ENCODE assay signal across 8 cellular contexts in genomic region chr7:128860158-128861073, GRCh38.
DNase-seq lines count a peak whose midpoint lies in the region; ATAC-seq and TF ChIP-seq lines count a peak whose summit lies in the region.
"Had no signal": no experiment of that assay in that cellular context is flagged by ENCODE, and none has a peak within 500 bp of the region (broad histone marks: within the 10 kb centered on the region; RNA-seq: fewer than 3 reads in every experiment).

No MANE protein-coding gene starts in this region.

- no peak for ATAC-seq in GM18502 (IDR thresholded peaks at IDR 0.05; ENCODE audit: poor library complexity, unreplicated experiment)
- no peak for ATAC-seq in GM21528 (IDR thresholded peaks at IDR 0.05; ENCODE audit: low FRiP score, unreplicated experiment)
- ATAC-seq in HG02642 (IDR thresholded peaks at IDR 0.05; ENCODE audit: poor library complexity, unreplicated experiment): no peak

- TF ChIP-seq CTCF in GM06990 (IDR thresholded peaks at IDR 0.05; ENCODE audit: insufficient read depth, low read length, poor library complexity, severe bottlenecking) (peak; percentile 22), retinal pigment epithelial cell (conservative IDR thresholded peaks at IDR 0.05; ENCODE audit: low read depth, low read length) (peak; percentile 37)

- no peaks in the 10 kb centered on the region for H3K27me3 ChIP-seq in GM06990 (replicated peaks; ENCODE audit: control insufficient read depth, insufficient read depth, low read length)
- H3K27me3 ChIP-seq: MG63 had no signal

- TF ChIP-seq POLR2A in erythroblast (IDR thresholded peaks at IDR 0.05; ENCODE audit: low read length): no peak

- H3K4me3 ChIP-seq in GM06990 (replicated peaks; ENCODE audit: low read depth, low read length) (no peak overlapping the region), retinal pigment epithelial cell (ENCODE audit: low read length) (no peak overlapping the region)
- H3K4me3 ChIP-seq: MG63 had no signal

- H3K36me3 ChIP-seq in GM06990 (ENCODE audit: control insufficient read depth, insufficient read depth, low read length): peaks cover 8% of the 10 kb centered on the region

- DNase-seq in GM06990 (ENCODE audit: extremely low read depth, insufficient read length) (no peak), NCI-H226 (peak; percentile 32), erythroblast (lab: John Stamatoyannopoulos, UW) (peak; percentile 57 to 80), retinal pigment epithelial cell (ENCODE audit: low read depth) (no peak)
- DNase-seq: MG63 had no signal

Comparison
In these comparisons a context has a peak if more than half of its experiments do, and no peak if none do; other contexts are left out.
1. DNase-seq: peak in NCI-H226 (single experiment) and erythroblast (2 of 2); none in GM06990 (single experiment) and retinal pigment epithelial cell (single experiment).